ENCODE assay signal across 25 cellular contexts in the genomic region with DNA sequence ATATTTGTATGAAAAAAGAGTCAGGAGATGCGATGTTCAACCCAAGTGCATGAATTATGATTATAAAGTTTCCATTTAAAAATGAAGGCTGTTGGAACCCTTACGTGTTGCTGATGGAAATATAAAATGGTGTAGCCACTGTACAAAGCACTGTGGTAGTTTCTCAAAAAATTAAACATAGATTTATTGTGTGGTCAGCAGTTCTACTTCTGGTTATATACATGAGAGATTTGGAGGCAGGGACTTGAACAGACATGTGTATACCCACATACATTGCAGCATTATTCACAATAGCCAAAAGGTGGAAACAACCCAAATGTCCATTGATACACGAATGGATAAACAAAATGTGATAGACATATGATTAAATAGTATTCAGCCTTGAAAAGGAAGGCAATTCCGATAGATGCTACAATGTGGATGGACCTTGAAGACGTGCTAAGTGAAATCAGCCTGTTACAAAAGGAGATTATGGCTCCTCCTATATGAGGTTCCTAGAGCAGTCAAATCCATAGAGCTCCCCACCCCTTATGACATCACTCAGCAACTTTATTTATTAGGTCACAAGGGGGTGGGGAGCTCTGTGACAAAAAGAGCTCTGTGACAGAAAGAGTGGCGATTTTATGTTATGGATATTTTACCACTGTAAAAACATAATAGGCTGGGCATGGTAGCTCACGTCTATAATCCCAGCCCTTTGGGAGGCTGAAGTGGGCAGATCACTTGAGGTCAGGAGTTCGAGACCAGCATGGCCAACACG.
"Had no signal": no experiment of that assay in that cellular context is flagged by ENCODE, and none has a peak within 500 bp of the region (broad histone marks: within the 10 kb centered on the region; RNA-seq: fewer than 3 reads in every experiment).

No MANE protein-coding gene starts in this region.

- H3K4me1 ChIP-seq: colonic mucosa, left lung had no signal

- FAIRE-seq: kidney, urothelium cell line had no signal

- H3K4me2 ChIP-seq: hepatocyte had no signal

- H3K4me3 ChIP-seq: colonic mucosa, gastroesophageal sphincter, heart left ventricle, hepatocyte, left lung, prostate gland, skin epidermis, spleen, thoracic aorta, tibial nerve, upper lobe of left lung had no signal

- ATAC-seq: esophagus mucosa; gastroesophageal sphincter; heart left ventricle; left lung; naive thymus-derived CD4-positive, alpha-beta T cell; right cardiac atrium; stimulated activated memory B cell treated with anti-CD40 and anti-IgM and Interleukin-4, amounts not matched to agents 10 μg/mL and 1 μg/mL and 100 μg/mL, for 72 hours; stimulated activated naive CD8-positive, alpha-beta T cell treated with anti-CD3 and anti-CD28 coated beads, Interleukin-15, Interleukin-2, amounts not matched to agents 100 U/mL and 50 U/mL, for 24 hours had no signal

- H2AFZ ChIP-seq: hepatocyte had no signal

- H3K27ac ChIP-seq: colonic mucosa, epithelial cell of prostate, gastroesophageal sphincter, hepatocyte, left lung, skin epidermis, spleen, thoracic aorta, tibial nerve, upper lobe of left lung had no signal

- H3K27me3 ChIP-seq: colonic mucosa, gastroesophageal sphincter, heart left ventricle, hepatocyte, left lung, spleen, tibial nerve, upper lobe of left lung had no signal

- H3K9me3 ChIP-seq: colonic mucosa, gastroesophageal sphincter, heart left ventricle, left lung, prostate gland, spleen, thoracic aorta, tibial nerve, upper lobe of left lung had no signal

- DNase-seq: colonic mucosa; effector CD8-positive, alpha-beta T cell; endodermal cell; foreskin fibroblast; heart left ventricle; kidney; left lung; mesenchymal stem cell; naive thymus-derived CD4-positive, alpha-beta T cell; nucleus accumbens; right cardiac atrium; spleen; stimulated activated CD4-positive, alpha-beta T cell treated with anti-CD3 and anti-CD28 coated beads, Interleukin-4, amount 100 ng/mL, for 4 hours; stimulated activated naive CD8-positive, alpha-beta T cell treated with anti-CD3 and anti-CD28 coated beads, Interleukin-15, Interleukin-2, amounts not matched to agents 100 U/mL and 50 U/mL, for 24 hours; upper lobe of left lung had no signal

- H3K36me3 ChIP-seq: colonic mucosa, gastroesophageal sphincter, heart left ventricle, left lung, prostate gland, spleen, thoracic aorta, tibial nerve, upper lobe of left lung had no signal
